In genomic region chr2:127388423-127389164, GRCh38 we compare ENCODE assay signal across 2 cellular contexts.
A peak's percentile ranks its signal among the peaks of the same experiment; 100 is the strongest.
TF ChIP-seq lines count a peak whose summit lies in the region.

No MANE protein-coding gene starts in this region.

TF ChIP-seq in A549, 52 proteins besides CTCF, POLR2A, EP300 and RAD21:
- TF ChIP-seq HES2 (IDR thresholded peaks at IDR 0.05) (no peak), HOXA7 (CRISPR knock-in tag; IDR thresholded peaks at IDR 0.05) (0 out of 2 replicates have a peak, but pooled peaks have one; percentile 10)

TF ChIP-seq in HepG2, 621 proteins besides CTCF, POLR2A, EP300 and RAD21:
- TF ChIP-seq SAFB2 (CRISPR knock-in tag; IDR thresholded peaks at IDR 0.05; ENCODE audit: borderline replicate concordance, low read depth): 0 out of 2 replicates have a peak, but pooled peaks have one; percentile 18
- TF ChIP-seq ZNF605 (CRISPR knock-in tag; IDR thresholded peaks at IDR 0.05): peak; percentile 58
- no peak for TF ChIP-seq ATAD3A (CRISPR knock-in tag; IDR thresholded peaks at IDR 0.05)
- TF ChIP-seq CENPX (CRISPR knock-in tag; IDR thresholded peaks at IDR 0.05): peak; percentile 73; the same call in 1 of the 2 replicates
- TF ChIP-seq RCOR2 (CRISPR knock-in tag; IDR thresholded peaks at IDR 0.05): 0 out of 2 replicates have a peak, but pooled peaks have one; percentile 9
- TF ChIP-seq, protein P1, sequence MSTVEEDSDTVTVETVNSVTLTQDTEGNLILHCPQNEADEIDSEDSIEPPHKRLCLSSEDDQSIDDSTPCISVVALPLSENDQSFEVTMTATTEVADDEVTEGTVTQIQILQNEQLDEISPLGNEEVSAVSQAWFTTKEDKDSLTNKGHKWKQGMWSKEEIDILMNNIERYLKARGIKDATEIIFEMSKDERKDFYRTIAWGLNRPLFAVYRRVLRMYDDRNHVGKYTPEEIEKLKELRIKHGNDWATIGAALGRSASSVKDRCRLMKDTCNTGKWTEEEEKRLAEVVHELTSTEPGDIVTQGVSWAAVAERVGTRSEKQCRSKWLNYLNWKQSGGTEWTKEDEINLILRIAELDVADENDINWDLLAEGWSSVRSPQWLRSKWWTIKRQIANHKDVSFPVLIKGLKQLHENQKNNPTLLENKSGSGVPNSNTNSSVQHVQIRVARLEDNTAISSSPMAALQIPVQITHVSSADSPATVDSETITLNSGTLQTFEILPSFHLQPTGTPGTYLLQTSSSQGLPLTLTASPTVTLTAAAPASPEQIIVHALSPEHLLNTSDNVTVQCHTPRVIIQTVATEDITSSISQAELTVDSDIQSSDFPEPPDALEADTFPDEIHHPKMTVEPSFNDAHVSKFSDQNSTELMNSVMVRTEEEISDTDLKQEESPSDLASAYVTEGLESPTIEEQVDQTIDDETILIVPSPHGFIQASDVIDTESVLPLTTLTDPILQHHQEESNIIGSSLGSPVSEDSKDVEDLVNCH (CRISPR knock-in tag; IDR thresholded peaks at IDR 0.05): peak; percentile 70; the same call in 1 of the 2 replicates
- TF ChIP-seq NFATC3 (CRISPR knock-in tag; IDR thresholded peaks at IDR 0.05): 0 out of 2 replicates have a peak, but pooled peaks have one; percentile 74
- 0 out of 2 replicates have a peak, but pooled peaks have one; percentile 30 for TF ChIP-seq GTF3A (CRISPR knock-in tag; conservative IDR thresholded peaks at IDR 0.05)
- TF ChIP-seq HMG20B (CRISPR knock-in tag; conservative IDR thresholded peaks at IDR 0.05): 0 out of 2 replicates have a peak, but pooled peaks have one; percentile 20
- no peak for TF ChIP-seq ZNF577 (CRISPR knock-in tag; IDR thresholded peaks at IDR 0.05; ENCODE audit: borderline replicate concordance, low read depth)
- TF ChIP-seq ZKSCAN1 (IDR thresholded peaks at IDR 0.05; ENCODE audit: low read length): no peak
- TF ChIP-seq FOSL2 (CRISPR knock-in tag; IDR thresholded peaks at IDR 0.05): no peak
- TF ChIP-seq TGIF2 (CRISPR knock-in tag; IDR thresholded peaks at IDR 0.05): peak; percentile 35
- TF ChIP-seq HDAC1 (CRISPR knock-in tag; IDR thresholded peaks at IDR 0.05): peak; percentile 40; the same call in 1 of the 2 replicates
- 0 out of 2 replicates have a peak, but pooled peaks have one; percentile 26 for TF ChIP-seq MTERF4 (CRISPR knock-in tag; IDR thresholded peaks at IDR 0.05)
- TF ChIP-seq ZNF317 (CRISPR knock-in tag; IDR thresholded peaks at IDR 0.05): 0 out of 2 replicates have a peak, but pooled peaks have one; percentile 5
- TF ChIP-seq SRSF1 (optimal IDR thresholded peaks at IDR 0.05; ENCODE audit: low read depth, low read length): no peak
- no peak for TF ChIP-seq HNRNPL (IDR thresholded peaks at IDR 0.05; ENCODE audit: low read depth, low read length)
- peak; percentile 27; the same call in 1 of the 2 replicates for TF ChIP-seq DNMT3B (CRISPR knock-in tag; conservative IDR thresholded peaks at IDR 0.05)
- 0 out of 2 replicates have a peak, but pooled peaks have one; percentile 48 for TF ChIP-seq MEIS1 (CRISPR knock-in tag; IDR thresholded peaks at IDR 0.05; ENCODE audit: borderline replicate concordance)
- TF ChIP-seq GFI1 (CRISPR knock-in tag; IDR thresholded peaks at IDR 0.05; ENCODE audit: borderline replicate concordance): peak; percentile 31; the same call in 1 of the 2 replicates
- TF ChIP-seq ZMYM2 (CRISPR knock-in tag; IDR thresholded peaks at IDR 0.05): no peak
- TF ChIP-seq, protein P2, sequence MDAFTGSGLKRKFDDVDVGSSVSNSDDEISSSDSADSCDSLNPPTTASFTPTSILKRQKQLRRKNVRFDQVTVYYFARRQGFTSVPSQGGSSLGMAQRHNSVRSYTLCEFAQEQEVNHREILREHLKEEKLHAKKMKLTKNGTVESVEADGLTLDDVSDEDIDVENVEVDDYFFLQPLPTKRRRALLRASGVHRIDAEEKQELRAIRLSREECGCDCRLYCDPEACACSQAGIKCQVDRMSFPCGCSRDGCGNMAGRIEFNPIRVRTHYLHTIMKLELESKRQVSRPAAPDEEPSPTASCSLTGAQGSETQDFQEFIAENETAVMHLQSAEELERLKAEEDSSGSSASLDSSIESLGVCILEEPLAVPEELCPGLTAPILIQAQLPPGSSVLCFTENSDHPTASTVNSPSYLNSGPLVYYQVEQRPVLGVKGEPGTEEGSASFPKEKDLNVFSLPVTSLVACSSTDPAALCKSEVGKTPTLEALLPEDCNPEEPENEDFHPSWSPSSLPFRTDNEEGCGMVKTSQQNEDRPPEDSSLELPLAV (CRISPR knock-in tag; conservative IDR thresholded peaks at IDR 0.05; ENCODE audit: low read depth): no peak
- 0 out of 2 replicates have a peak, but pooled peaks have one; percentile 18 for TF ChIP-seq SNAPC2 (CRISPR knock-in tag; IDR thresholded peaks at IDR 0.05)
- TF ChIP-seq ZBTB34 (CRISPR knock-in tag; IDR thresholded peaks at IDR 0.05): 0 out of 2 replicates have a peak, but pooled peaks have one; percentile 7
- TF ChIP-seq ZFP82 (CRISPR knock-in tag; IDR thresholded peaks at IDR 0.05; ENCODE audit: borderline replicate concordance): peak; percentile 5; the same call in 1 of the 2 replicates
- no peak for TF ChIP-seq ZNF543 (CRISPR knock-in tag; IDR thresholded peaks at IDR 0.05)
- TF ChIP-seq HOXD1 (CRISPR knock-in tag; IDR thresholded peaks at IDR 0.05): 0 out of 2 replicates have a peak, but pooled peaks have one; percentile 6
- TF ChIP-seq ZNF318 (CRISPR knock-in tag; IDR thresholded peaks at IDR 0.05): peak; percentile 33; the same call in 1 of the 2 replicates
- TF ChIP-seq ZFP62 (CRISPR knock-in tag; IDR thresholded peaks at IDR 0.05): no peak
